ENCODE assay signal across 8 cellular contexts in the genomic region with DNA sequence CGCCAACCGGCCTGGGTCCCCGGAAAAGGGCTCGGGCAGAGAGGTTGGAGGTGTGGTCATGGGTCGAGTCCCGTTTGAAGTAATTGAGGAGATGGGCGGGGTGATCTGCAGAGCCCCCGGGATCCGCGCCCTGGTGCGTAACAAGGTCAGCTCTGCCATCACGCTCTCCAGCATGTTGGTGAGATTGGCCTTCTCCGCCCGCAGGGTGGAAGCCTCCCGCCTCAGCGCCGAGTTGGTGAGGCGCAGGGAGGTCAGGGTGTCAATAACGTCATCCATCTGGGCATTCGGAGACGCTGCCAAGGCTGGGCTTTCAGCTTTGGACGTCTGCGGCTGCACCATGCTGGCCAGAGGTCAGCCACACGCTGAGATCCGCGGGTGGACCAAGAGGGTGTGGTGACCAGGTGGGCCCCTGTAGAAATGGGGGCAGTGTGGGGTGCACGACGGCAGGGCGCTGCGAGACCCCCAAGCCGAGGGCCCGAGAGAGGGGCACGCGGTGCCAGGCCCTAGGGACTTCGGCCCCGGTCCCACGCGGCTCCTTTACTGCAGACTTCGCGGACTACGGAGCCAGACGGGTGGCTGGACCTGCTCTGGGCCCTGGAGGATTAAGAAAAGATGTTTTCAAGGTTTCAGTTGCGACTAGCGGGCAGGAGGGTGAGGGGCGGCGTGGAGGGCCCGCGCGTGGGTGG. TPM values are rescaled to one million over a fixed set of nuclear protein-coding genes. Genes with fewer than 3 reads are reported as not detected.
A peak's percentile ranks its signal among the peaks of the same experiment; 100 is the strongest.
DNase-seq lines count a peak whose midpoint lies in the region; ATAC-seq and TF ChIP-seq lines count a peak whose summit lies in the region.

No MANE protein-coding gene starts in this region.

- TF ChIP-seq CTCF in heart left ventricle (IDR thresholded peaks at IDR 0.05): no peak

- no peaks in the 10 kb centered on the region for H3K27me3 ChIP-seq in heart left ventricle

- peaks cover 0 to 40% (median 12%) of the 10 kb centered on the region in 12 donors for H3K4me1 ChIP-seq in heart left ventricle

- H3K27me3 Mint-ChIP-seq in activated T-helper 2 cell treated with anti-CD3 and anti-CD28 coated beads, Interferon-gamma antibody, Interleukin-2, Interleukin-4, amounts not matched to agents 10 μg/mL and 5 μg/mL and 100 μg/mL, durations not matched to agents 14 hours and 24 hours and 36 hours (ENCODE audit: low read depth): peaks cover 2% of the 10 kb centered on the region

- intact Hi-C loops in activated T-helper 2 cell treated with anti-CD3 and anti-CD28 coated beads, Interferon-gamma antibody, Interleukin-2, Interleukin-4, amounts not matched to agents 10 μg/mL and 5 μg/mL and 100 μg/mL, durations not matched to agents 14 hours and 24 hours and 36 hours (cut with micrococcal nuclease): no loop called here
- intact Hi-C loops in heart left ventricle (cut with DNase I): loop anchor here in 2 of 10 donors (5.0 to 10.0 kb wide), 3 partner anchors 77 to 135 kb away; no protein-coding TSS in a partner anchor

- peak; percentile 14 for DNase-seq in activated naive CD4-positive, alpha-beta T cell treated with Interleukin-2 at 50 U/mL for 16 hours
- DNase-seq in activated naive CD4-positive, alpha-beta T cell (lab: John Stamatoyannopoulos, UW): no peak
- DNase-seq in activated T-helper 2 cell treated with anti-CD3 and anti-CD28 coated beads, Interferon-gamma antibody, Interleukin-2, Interleukin-4, amounts not matched to agents 10 μg/mL and 5 μg/mL and 100 μg/mL, durations not matched to agents 14 hours and 24 hours and 36 hours (ENCODE audit: low spot score): no peak
- peak in 1 of 5 donors; percentile 64 for DNase-seq in heart left ventricle
- DNase-seq in renal cortical epithelial cell (ENCODE audit: low read depth): peak; percentile 6
- no peak for DNase-seq in Kasumi-1 (lab: John Stamatoyannopoulos, UW)
- DNase-seq in HUDEP-2 (lab: John Stamatoyannopoulos, UW; ENCODE audit: unreplicated experiment in 76 of 76): no peak

- peaks cover 6% of the 10 kb centered on the region for H3K36me3 Mint-ChIP-seq in activated T-helper 2 cell treated with anti-CD3 and anti-CD28 coated beads, Interferon-gamma antibody, Interleukin-2, Interleukin-4, amounts not matched to agents 10 μg/mL and 5 μg/mL and 100 μg/mL, durations not matched to agents 14 hours and 24 hours and 36 hours (ENCODE audit: low read depth)

- H3K9me3 ChIP-seq in heart left ventricle: peaks cover 0 to 3% (median 0%) of the 10 kb centered on the region in 12 donors

- H3K27ac ChIP-seq in heart left ventricle: peak overlapping the region; percentile 63 to 92 (median 84)

- peaks cover 8% of the 10 kb centered on the region for H3K9me3 Mint-ChIP-seq in activated T-helper 2 cell treated with anti-CD3 and anti-CD28 coated beads, Interferon-gamma antibody, Interleukin-2, Interleukin-4, amounts not matched to agents 10 μg/mL and 5 μg/mL and 100 μg/mL, durations not matched to agents 14 hours and 24 hours and 36 hours

- H3K4me3 ChIP-seq in heart left ventricle: peak overlapping the region; percentile 59 to 99 (median 92)

- H3K27ac Mint-ChIP-seq in activated T-helper 2 cell treated with anti-CD3 and anti-CD28 coated beads, Interferon-gamma antibody, Interleukin-2, Interleukin-4, amounts not matched to agents 10 μg/mL and 5 μg/mL and 100 μg/mL, durations not matched to agents 14 hours and 24 hours and 36 hours: peak overlapping the region; percentile 63

- TF ChIP-seq POLR2A in heart left ventricle (IDR thresholded peaks at IDR 0.05): no peak

- ATAC-seq in heart left ventricle (peak in 2 of 4 donors; percentile 12 to 14), GM19395 (IDR thresholded peaks at IDR 0.05; ENCODE audit: unreplicated experiment) (no peak)

- H3K4me3 Mint-ChIP-seq in activated T-helper 2 cell treated with anti-CD3 and anti-CD28 coated beads, Interferon-gamma antibody, Interleukin-2, Interleukin-4, amounts not matched to agents 10 μg/mL and 5 μg/mL and 100 μg/mL, durations not matched to agents 14 hours and 24 hours and 36 hours (ENCODE audit: low read depth): peak overlapping the region; percentile 73

- H3K4me1 Mint-ChIP-seq in activated T-helper 2 cell treated with anti-CD3 and anti-CD28 coated beads, Interferon-gamma antibody, Interleukin-2, Interleukin-4, amounts not matched to agents 10 μg/mL and 5 μg/mL and 100 μg/mL, durations not matched to agents 14 hours and 24 hours and 36 hours (ENCODE audit: low read depth): peaks cover 19% of the 10 kb centered on the region

- H3K36me3 ChIP-seq in heart left ventricle: peaks cover 0 to 12% (median 0%) of the 10 kb centered on the region in 9 donors

- 45 to 67% (median 46%) methylated on average over 22 to 49 of the region's 49 CpGs for WGBS in heart left ventricle, 4 donors

RNA-seq across cellular contexts. Expression of a gene that starts 0.7 kb away (rescaled TPM):
- 7.4 and 8.2 TPM in 2 replicates for total RNA-seq in activated T-helper 2 cell treated with anti-CD3 and anti-CD28 coated beads, Interferon-gamma antibody, Interleukin-2, Interleukin-4, amounts not matched to agents 10 μg/mL and 5 μg/mL and 100 μg/mL, durations not matched to agents 14 hours and 24 hours and 36 hours
- total RNA-seq in heart left ventricle: 10 to 100 TPM; 23.2 to 34.8 (median 27.0) TPM
- 10 to 100 TPM in 1 of 2 donors, 1 to 10 TPM in 1; 4.2 to 44.0 TPM for polyA plus RNA-seq in heart left ventricle
- total RNA-seq in renal cortical epithelial cell: 18.1 and 44.8 TPM in 2 replicates

Comparison
In these comparisons a context has a peak if more than half of its experiments do, and no peak if none do; other contexts are left out.
1. DNase-seq: peak in activated naive CD4-positive, alpha-beta T cell treated with Interleukin-2 at 50 U/mL for 16 hours (single experiment) and renal cortical epithelial cell (single experiment); none in activated naive CD4-positive, alpha-beta T cell (0 of 4), activated T-helper 2 cell treated with anti-CD3 and anti-CD28 coated beads, Interferon-gamma antibody, Interleukin-2, Interleukin-4, amounts not matched to agents 10 μg/mL and 5 μg/mL and 100 μg/mL, durations not matched to agents 14 hours and 24 hours and 36 hours (single experiment), Kasumi-1 (0 of 2) and HUDEP-2 (0 of 76).